In genomic region chr6:168455847-168456530, GRCh38 we compare ENCODE assay signal across 19 cellular contexts. TPM values are rescaled to one million over a fixed set of nuclear protein-coding genes. Genes with fewer than 3 reads are reported as not detected.
A peak's percentile ranks its signal among the peaks of the same experiment; 100 is the strongest.
DNase-seq lines count a peak whose midpoint lies in the region; ATAC-seq, FAIRE-seq and TF ChIP-seq lines count a peak whose summit lies in the region.
"Had no signal": no experiment of that assay in that cellular context is flagged by ENCODE, and none has a peak within 500 bp of the region (broad histone marks: within the 10 kb centered on the region; RNA-seq: fewer than 3 reads in every experiment).

No MANE protein-coding gene starts in this region.

- no peaks in the 10 kb centered on the region for H3K36me3 Mint-ChIP-seq in activated T-cell treated with anti-CD3 and anti-CD28 coated beads, Interleukin-2, amount 50 U/mL, for 4 hours (ENCODE audit: insufficient read depth)
- H3K36me3 Mint-ChIP-seq: CD14-positive monocyte; CD4-positive, alpha-beta memory T cell had no signal

- no peak overlapping the region for H3K9ac ChIP-seq in HepG2 (ENCODE audit: insufficient read depth, low read depth, low read length)
- H3K9ac ChIP-seq: BLaER1 had no signal

- no peak overlapping the region for H2AFZ ChIP-seq in HepG2 (ENCODE audit: low read length)

- FAIRE-seq in HepG2 (lab: Jason Lieb, UNC), result no peak
- FAIRE-seq in small intestine (lab: Jason Lieb, UNC), result no peak
- FAIRE-seq: H1 had no signal

- 48% methylated on average over 22 of the region's 32 CpGs for WGBS in HepG2 (ENCODE audit: low lambda C conversion rate)
- WGBS in right lobe of liver (ENCODE audit: insufficient coverage, low coverage, low lambda C conversion rate, missing lambda C conversion rate), result 64% methylated on average over 11 of the region's 32 CpGs
- 53 to 79% (median 65%) methylated on average over 32 of the region's 32 CpGs for whole genome bisulfite sequencing in small intestine, 3 donors
- 80 to 82% methylated on average over 32 of the region's 32 CpGs for WGBS in aorta, 2 donors

- H3K36me3 ChIP-seq in HepG2 (replicated peaks in 1 of 2; ENCODE audit: control insufficient read depth in 1 of 2, insufficient read depth in 2 of 2, low read length in 2 of 2) (no peaks in the 10 kb centered on the region), right lobe of liver (no peaks in the 10 kb centered on the region), small intestine (ENCODE audit: control insufficient read depth in 2 of 2, insufficient read depth in 2 of 2, low read length in 2 of 2) (no peaks in the 10 kb centered on the region), aorta (ENCODE audit: control insufficient read depth in 1 of 2, insufficient read depth in 2 of 2, low read length in 1 of 2) (no peaks in the 10 kb centered on the region)
- H3K36me3 ChIP-seq: BLaER1 had no signal

- H3K27me3 ChIP-seq in HepG2 (ENCODE audit: control insufficient read depth in 1 of 2, insufficient read depth in 2 of 2, low read length in 2 of 2) (peaks cover 12 to 82% of the 10 kb centered on the region in 2 experiments), right lobe of liver (no peaks in the 10 kb centered on the region), small intestine (ENCODE audit: control insufficient read depth in 2 of 2, insufficient read depth in 2 of 2, low read length in 2 of 2) (no peaks in the 10 kb centered on the region), aorta (ENCODE audit: control insufficient read depth in 1 of 2, insufficient read depth in 2 of 2, low read length in 1 of 2) (no peaks in the 10 kb centered on the region)
- H3K27me3 ChIP-seq: BLaER1 had no signal

- H3K9me3 ChIP-seq in HepG2 (ENCODE audit: low read length) (no peaks in the 10 kb centered on the region), right lobe of liver (no peaks in the 10 kb centered on the region), small intestine (ENCODE audit: control insufficient read depth, low read depth) (no peaks in the 10 kb centered on the region), aorta (ENCODE audit: control insufficient read depth, low read length) (no peaks in the 10 kb centered on the region)
- H3K9me3 ChIP-seq: BLaER1 had no signal

- H3K4me3 ChIP-seq in HepG2 (replicated peaks in 1 of 3; ENCODE audit: insufficient read depth in 1 of 3, low read depth in 2 of 3, low read length in 3 of 3) (no peak overlapping the region), right lobe of liver (no peak overlapping the region), small intestine (ENCODE audit: low read depth in 1 of 2, low read length in 2 of 2) (no peak overlapping the region), aorta (ENCODE audit: low read length in 2 of 2) (no peak overlapping the region)
- H3K4me3 ChIP-seq: BLaER1 had no signal

- no peaks in the 10 kb centered on the region for H3K4me1 ChIP-seq in HepG2 (ENCODE audit: insufficient read depth, low read length)
- no peaks in the 10 kb centered on the region for H3K4me1 ChIP-seq in right lobe of liver
- H3K4me1 ChIP-seq in small intestine (ENCODE audit: control insufficient read depth in 2 of 2, insufficient read depth in 1 of 2, low read depth in 1 of 2, low read length in 1 of 2), result peaks cover 0 to under 1% of the 10 kb centered on the region in 2 donors
- peaks cover 2 to 11% of the 10 kb centered on the region in 2 donors for H3K4me1 ChIP-seq in aorta (ENCODE audit: control insufficient read depth in 1 of 2, insufficient read depth in 2 of 2, low read length in 2 of 2)

- POLR2A ChIA-PET in HepG2 (lab: Yijun Ruan, JAX), result no interaction called here

- TF ChIP-seq CTCF in HepG2 (CRISPR knock-in tag; IDR thresholded peaks at IDR 0.05) (no peak), right lobe of liver (IDR thresholded peaks at IDR 0.05) (no peak)

- TF ChIP-seq POLR2A in HepG2 (IDR thresholded peaks at IDR 0.05; ENCODE audit: insufficient read depth in 1 of 2, low read depth in 2 of 2, low read length in 2 of 2), result no peak
- no peak for TF ChIP-seq POLR2A in right lobe of liver (IDR thresholded peaks at IDR 0.05)

- no peak for TF ChIP-seq RAD21 in HepG2 (CRISPR knock-in tag; IDR thresholded peaks at IDR 0.05)

- H3K27ac ChIP-seq in HepG2 (ENCODE audit: extremely low read length, insufficient read depth, low read length) (no peak overlapping the region), right lobe of liver (no peak overlapping the region), small intestine (ENCODE audit: low read depth in 1 of 2, low read length in 1 of 2) (no peak overlapping the region), aorta (ENCODE audit: low read depth in 1 of 2, low read length in 2 of 2) (peak overlapping the region; percentile 31 to 54)
- H3K27ac ChIP-seq: BLaER1 had no signal

- in situ Hi-C loops in HepG2 (cut with HindIII; ENCODE audit: extremely low pct_ligation_motif_present, low pct_unique_long_range_greater_than_20kb), result no loop called here

- DNase-seq in HepG2 (ENCODE audit: low spot score) (no peak), right lobe of liver (no peak), left colon (no peak), small intestine (peak; percentile 16), aorta (no peak), DMS79 (lab: John Stamatoyannopoulos, UW) (no peak)
- no peak for DNase-seq in stimulated activated CD4-positive, alpha-beta T cell treated with anti-CD3 and anti-CD28 coated beads, Interleukin-4, amount 100 ng/mL, for 24 hours
- no peak for DNase-seq in activated T-cell treated with anti-CD3 and anti-CD28 coated beads, Interleukin-2, amount 50 U/mL, for 4 hours
- DNase-seq: 8988T; CD4-positive, alpha-beta memory T cell; DMS153; DMS79 treated with DMSO at 0.1 percent for 48 hours; GF-D8; HCEC 1CT; HFFc6 had no signal

- H4K20me1 ChIP-seq in HepG2 (ENCODE audit: insufficient read depth, low read length), result no peaks in the 10 kb centered on the region
- H4K20me1 ChIP-seq: BLaER1 had no signal

- no peak overlapping the region for H3K4me3 Mint-ChIP-seq in activated T-cell treated with anti-CD3 and anti-CD28 coated beads, Interleukin-2, amount 50 U/mL, for 4 hours
- H3K4me3 Mint-ChIP-seq: CD14-positive monocyte; CD4-positive, alpha-beta memory T cell; HFFc6 had no signal

- BruUV-seq in HepG2 (replicated peaks; lab: Mats Ljungman, UMichigan), result no TSS peak

- intact Hi-C loops in HepG2 (cut with micrococcal nuclease; ENCODE audit: unreplicated experiment) (no loop called here), right lobe of liver (cut with DNase I) (no loop called here), left colon (cut with DNase I, micrococcal nuclease) (no loop called here), aorta (cut with DNase I) (no loop called here)

- no peak for TF ChIP-seq EP300 in HepG2 (IDR thresholded peaks at IDR 0.05; ENCODE audit: low read depth in 2 of 2, low read length in 2 of 2)
- no peak for TF ChIP-seq EP300 in HepG2 (CRISPR knock-in tag; IDR thresholded peaks at IDR 0.05; ENCODE audit: borderline replicate concordance)

- no peaks in the 10 kb centered on the region for H3K9me3 Mint-ChIP-seq in activated T-cell treated with anti-CD3 and anti-CD28 coated beads, Interleukin-2, amount 50 U/mL, for 4 hours
- H3K9me3 Mint-ChIP-seq: CD4-positive, alpha-beta memory T cell had no signal

- peaks cover 17% of the 10 kb centered on the region for H3K27me3 Mint-ChIP-seq in activated T-cell treated with anti-CD3 and anti-CD28 coated beads, Interleukin-2, amount 50 U/mL, for 4 hours (ENCODE audit: low read depth)

- no peaks in the 10 kb centered on the region for H3K4me1 Mint-ChIP-seq in activated T-cell treated with anti-CD3 and anti-CD28 coated beads, Interleukin-2, amount 50 U/mL, for 4 hours (ENCODE audit: low read depth)
- H3K4me1 Mint-ChIP-seq: CD14-positive monocyte had no signal

- CTCF ChIA-PET in HepG2 (lab: Yijun Ruan, JAX; ENCODE audit: low intra/inter-chr PET ratio, low total read pairs), result no interaction called here

- no peaks in the 10 kb centered on the region for H3K79me2 ChIP-seq in HepG2 (ENCODE audit: insufficient read depth, low read length)

- ATAC-seq in HepG2, result no peak
- no peak for ATAC-seq in right lobe of liver
- ATAC-seq in left colon, result peak; percentile 54
- no peak for ATAC-seq in aorta (ENCODE audit: low FRiP score)
- no peak for ATAC-seq in activated T-cell treated with anti-CD3 and anti-CD28 coated beads, Interleukin-2, amount 50 U/mL, for 4 hours

- no peak overlapping the region for H3K4me2 ChIP-seq in HepG2 (ENCODE audit: low read depth, low read length)
- H3K4me2 ChIP-seq: BLaER1 had no signal

TF ChIP-seq in HepG2, 621 proteins besides CTCF, POLR2A, EP300 and RAD21:
- TF ChIP-seq EZH2 (conservative IDR thresholded peaks at IDR 0.05; ENCODE audit: low read depth, low read length), result 0 out of 2 replicates have a peak, but pooled peaks have one; percentile 14
- TF ChIP-seq JUN (CRISPR knock-in tag; IDR thresholded peaks at IDR 0.05), result no peak

RNA-seq across cellular contexts. Expression of gene SMOC2, which starts 15.0 kb away (rescaled TPM):
- total RNA-seq in HepG2 (2016; rRNA removed; fragmentation: Illumina TruSeq; extraction: Trizol), result not detected in 2 replicates
- total RNA-seq in HepG2 (2016; cell fraction: cytosol; rRNA removed; fragmentation: Illumina TruSeq; extraction: Trizol; ENCODE audit: low read depth), result not detected in 2 replicates
- not detected in 2 replicates for total RNA-seq in HepG2 (2016; cell fraction: insoluble cytoplasmic fraction; rRNA removed; fragmentation: Illumina TruSeq; extraction: Trizol)
- not detected in 2 replicates for total RNA-seq in HepG2 (2016; cell fraction: membrane; rRNA removed; fragmentation: Illumina TruSeq; extraction: Trizol)
- total RNA-seq in HepG2 (2016; cell fraction: nucleus; rRNA removed; fragmentation: Illumina TruSeq; extraction: Trizol), result not detected in 2 replicates
- not detected in 2 replicates for polyA plus RNA-seq in HepG2 (2011; rRNA removed)
- not detected in 2 replicates for polyA plus RNA-seq in HepG2 (2011; cell fraction: cytosol; rRNA removed)
- polyA plus RNA-seq in HepG2 (2011; cell fraction: nucleus; rRNA removed), result not detected in 2 replicates
- not detected in 2 replicates for polyA plus RNA-seq in HepG2 (2012)
- not detected in 2 replicates for polyA plus RNA-seq in HepG2 (2016; cell fraction: cytosol; fragmentation: Illumina TruSeq; extraction: Trizol; ENCODE audit: low read depth)
- polyA plus RNA-seq in HepG2 (2016; cell fraction: insoluble cytoplasmic fraction; fragmentation: Illumina TruSeq; extraction: Trizol; ENCODE audit: low read depth), result not detected in 2 replicates
- not detected in 2 replicates for polyA plus RNA-seq in HepG2 (2016; cell fraction: membrane; fragmentation: Illumina TruSeq; extraction: Trizol; ENCODE audit: low read depth)
- not detected in 2 replicates for polyA plus RNA-seq in HepG2 (2016; cell fraction: nucleus; fragmentation: Illumina TruSeq; extraction: Trizol; ENCODE audit: insufficient read depth, low read depth)
- not detected in 2 replicates for polyA minus RNA-seq in HepG2 (2011; rRNA and poly(A)+ RNA removed; ENCODE audit: low replicate concordance)
- polyA minus RNA-seq in HepG2 (2011; cell fraction: cytosol; rRNA and poly(A)+ RNA removed), result not detected in 2 replicates
- polyA minus RNA-seq in HepG2 (2011; cell fraction: nucleus; rRNA and poly(A)+ RNA removed), result not detected in 2 replicates
- 1 to 10 TPM in 3 of 6 experiments, under 1 TPM in 3; 0.42 to 3.5 (median 1.2) TPM for total RNA-seq in right lobe of liver
- 10 to 100 TPM; 14.4 to 18.9 TPM for total RNA-seq in left colon
- 10 to 100 TPM in 1 of 3 donors, 1 to 10 TPM in 1, under 1 TPM in 1; 0.89 to 56.7 (median 1.4) TPM for polyA plus RNA-seq in small intestine
- 100 to 1,000 TPM; 203 to 369 TPM for total RNA-seq in aorta
- polyA plus RNA-seq in aorta, result 100 to 1,000 TPM; 228 to 303 TPM
- under 1 TPM; 0.08 to 0.11 (median 0.10) TPM for total RNA-seq in activated T-cell treated with anti-CD3 and anti-CD28 coated beads, Interleukin-2, amount 50 U/mL, for 4 hours
- total RNA-seq: CD4-positive, alpha-beta memory T cell; HFFc6 had no signal
- polyA plus RNA-seq: AG04450; CD14-positive monocyte; CD4-positive, alpha-beta memory T cell had no signal

Comparison
In these comparisons a context has a peak if more than half of its experiments do, and no peak if none do; other contexts are left out.
1. H3K27ac ChIP-seq: peak in aorta (2 of 2); none in HepG2 (single experiment), right lobe of liver (0 of 3) and small intestine (0 of 2).
2. RNA of gene SMOC2, which starts 15.0 kb away (total RNA-seq): 203 to 369 TPM in aorta; 14.4 to 18.9 TPM in left colon, 0.42 to 3.5 TPM in right lobe of liver, 0.08 to 0.11 TPM in activated T-cell treated with anti-CD3 and anti-CD28 coated beads, Interleukin-2, amount 50 U/mL, for 4 hours and not detected in HepG2; every median in the first group is over 10 times any median in the second.